Comparison of ENCODE assay signal across 18 cellular contexts in the genomic region with DNA sequence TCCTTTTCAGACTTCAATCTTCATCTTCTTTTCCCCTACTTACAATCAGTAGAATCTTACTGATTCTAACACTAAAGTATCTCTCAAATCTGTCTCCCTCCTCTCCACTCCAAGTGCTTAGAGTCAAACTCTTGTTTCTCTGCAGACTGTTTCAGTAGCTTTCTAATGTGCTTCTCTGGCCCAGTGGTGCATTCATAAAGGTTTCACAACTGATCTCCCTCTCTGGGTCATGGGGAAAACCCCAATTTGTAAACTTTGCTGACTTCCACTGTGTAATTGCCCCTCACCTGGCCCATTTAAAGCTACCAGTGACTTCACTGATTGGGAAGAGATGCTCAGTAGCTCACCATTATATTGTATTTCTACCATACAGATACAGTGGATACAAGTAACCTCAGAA.
DNase-seq lines count a peak whose midpoint lies in the region; ATAC-seq and TF ChIP-seq lines count a peak whose summit lies in the region.
"Had no signal": no experiment of that assay in that cellular context is flagged by ENCODE, and none has a peak within 500 bp of the region (broad histone marks: within the 10 kb centered on the region; RNA-seq: fewer than 3 reads in every experiment).

No MANE protein-coding gene starts in this region.

- DNase-seq in stimulated activated naive B cell treated with anti-CD40 and anti-IgM and Interleukin-4, amounts not matched to agents 10 μg/mL and 1 μg/mL and 100 μg/mL, for 72 hours: no peak
- DNase-seq in NCI-H524 treated with DMSO at 0.1 percent for 48 hours (lab: John Stamatoyannopoulos, UW) (no peak), foreskin keratinocyte (no peak), NCI-H1694 treated with DMSO at 0.1 percent for 48 hours (lab: John Stamatoyannopoulos, UW) (no peak)
- DNase-seq: amniotic stem cell, colonic mucosa, KG1, kidney, mesendoderm, NCI-H1417, retina, SJCRH30, tibial artery had no signal

- no peaks in the 10 kb centered on the region for H3K4me1 Mint-ChIP-seq in stimulated activated naive B cell treated with anti-CD40 and anti-IgM and Interleukin-4, amounts not matched to agents 10 μg/mL and 1 μg/mL and 100 μg/mL, for 72 hours
- H3K4me1 Mint-ChIP-seq: neural crest cell had no signal

- ATAC-seq in GM19043 (IDR thresholded peaks at IDR 0.05; ENCODE audit: low read depth, unreplicated experiment) (peak; percentile 44), GM21825 (IDR thresholded peaks at IDR 0.05; ENCODE audit: unreplicated experiment) (peak; percentile 78), HG03103 (IDR thresholded peaks at IDR 0.05; ENCODE audit: low read depth, unreplicated experiment) (peak; percentile 84), foreskin keratinocyte (no peak)
- peak; percentile 31 to 39 for ATAC-seq in stimulated activated naive B cell treated with anti-CD40 and anti-IgM and Interleukin-4, amounts not matched to agents 10 μg/mL and 1 μg/mL and 100 μg/mL, for 72 hours (replicated peaks)

- no peak overlapping the region for H3K27ac Mint-ChIP-seq in stimulated activated naive B cell treated with anti-CD40 and anti-IgM and Interleukin-4, amounts not matched to agents 10 μg/mL and 1 μg/mL and 100 μg/mL, for 72 hours

- peaks cover 14 to 21% of the 10 kb centered on the region in 2 donors for H3K27me3 Mint-ChIP-seq in stimulated activated naive B cell treated with anti-CD40 and anti-IgM and Interleukin-4, amounts not matched to agents 10 μg/mL and 1 μg/mL and 100 μg/mL, for 72 hours

- no peaks in the 10 kb centered on the region for H3K4me1 ChIP-seq in foreskin keratinocyte
- H3K4me1 ChIP-seq: colonic mucosa, SJCRH30, tibial artery had no signal

- H3K27me3 ChIP-seq in foreskin keratinocyte: no peaks in the 10 kb centered on the region
- H3K27me3 ChIP-seq: colonic mucosa, SJCRH30 had no signal

- no peak for TF ChIP-seq CTCF in foreskin keratinocyte (conservative IDR thresholded peaks at IDR 0.05)

- peaks cover 4 to 5% of the 10 kb centered on the region in 2 donors for H3K9me3 Mint-ChIP-seq in stimulated activated naive B cell treated with anti-CD40 and anti-IgM and Interleukin-4, amounts not matched to agents 10 μg/mL and 1 μg/mL and 100 μg/mL, for 72 hours
- H3K9me3 Mint-ChIP-seq: neural crest cell had no signal

- H3K27ac ChIP-seq in foreskin keratinocyte: no peak overlapping the region
- H3K27ac ChIP-seq: colonic mucosa, epithelial cell of prostate, SJCRH30, tibial artery had no signal

- H3K36me3 Mint-ChIP-seq in stimulated activated naive B cell treated with anti-CD40 and anti-IgM and Interleukin-4, amounts not matched to agents 10 μg/mL and 1 μg/mL and 100 μg/mL, for 72 hours: no peaks in the 10 kb centered on the region

- no peak overlapping the region for H3K4me3 Mint-ChIP-seq in stimulated activated naive B cell treated with anti-CD40 and anti-IgM and Interleukin-4, amounts not matched to agents 10 μg/mL and 1 μg/mL and 100 μg/mL, for 72 hours
- H3K4me3 Mint-ChIP-seq: neural crest cell had no signal
